ENCODE assay signal across 10 cellular contexts in genomic region chr6:132816665-132817064, GRCh38. TPM values are rescaled to one million over a fixed set of nuclear protein-coding genes. Genes with fewer than 3 reads are reported as not detected.
DNase-seq lines count a peak whose midpoint lies in the region; ATAC-seq and TF ChIP-seq lines count a peak whose summit lies in the region.
"Had no signal": no experiment of that assay in that cellular context is flagged by ENCODE, and none has a peak within 500 bp of the region (broad histone marks: within the 10 kb centered on the region; RNA-seq: fewer than 3 reads in every experiment).

No MANE protein-coding gene starts in this region.

- H3K9ac ChIP-seq in PC-3 (ENCODE audit: low read length), result peak overlapping the region; percentile 98; the same call in 1 of the 2 replicates

- peaks cover 57% of the 10 kb centered on the region for H3K4me1 Mint-ChIP-seq in activated CD4-positive, alpha-beta T cell treated with anti-CD3 and anti-CD28 coated beads, Interleukin-2, amount 10 ng/mL, durations not matched to agents 24 days and 14 days
- peaks cover 33% of the 10 kb centered on the region for H3K4me1 Mint-ChIP-seq in endothelial cell (ENCODE audit: unreplicated experiment)

- no peak overlapping the region for H3K27ac ChIP-seq in PC-3 (ENCODE audit: low read length)

- H3K36me3 ChIP-seq in PC-3 (ENCODE audit: low read depth, low read length), result peaks cover 47% of the 10 kb centered on the region

- H3K27me3 Mint-ChIP-seq in activated CD4-positive, alpha-beta T cell treated with anti-CD3 and anti-CD28 coated beads, Interleukin-2, amount 10 ng/mL, durations not matched to agents 24 days and 14 days, result no peaks in the 10 kb centered on the region
- H3K27me3 Mint-ChIP-seq in endothelial cell (ENCODE audit: unreplicated experiment), result peaks cover 14% of the 10 kb centered on the region

- peak overlapping the region; percentile 99 for H3K4me3 Mint-ChIP-seq in activated CD4-positive, alpha-beta T cell treated with anti-CD3 and anti-CD28 coated beads, Interleukin-2, amount 10 ng/mL, durations not matched to agents 24 days and 14 days
- H3K4me3 Mint-ChIP-seq in endothelial cell (ENCODE audit: unreplicated experiment), result peak overlapping the region; percentile 99

- H3K4me3 ChIP-seq in PC-3 (ENCODE audit: low read length), result peak overlapping the region; percentile 92
- H3K4me3 ChIP-seq in skeletal muscle cell (ENCODE audit: low read depth, low read length), result peak overlapping the region; percentile 86

- no peaks in the 10 kb centered on the region for H3K9me3 Mint-ChIP-seq in activated CD4-positive, alpha-beta T cell treated with anti-CD3 and anti-CD28 coated beads, Interleukin-2, amount 10 ng/mL, durations not matched to agents 24 days and 14 days
- no peaks in the 10 kb centered on the region for H3K9me3 Mint-ChIP-seq in endothelial cell (ENCODE audit: unreplicated experiment)

- H3K27me3 ChIP-seq in PC-3 (ENCODE audit: low read length), result no peaks in the 10 kb centered on the region

- ATAC-seq in PC-3, result no peak
- no peak for ATAC-seq in GM18519 (IDR thresholded peaks at IDR 0.05; ENCODE audit: low FRiP score, unreplicated experiment)
- ATAC-seq in HG02884 (IDR thresholded peaks at IDR 0.05; ENCODE audit: unreplicated experiment), result no peak

- TF ChIP-seq CTCF in PC-3 (conservative IDR thresholded peaks at IDR 0.05; ENCODE audit: low read depth, low read length), result no peak
- no peak for TF ChIP-seq CTCF in endothelial cell (IDR thresholded peaks at IDR 0.05; ENCODE audit: unreplicated experiment)

- no peak overlapping the region for H2AFZ ChIP-seq in PC-3 (ENCODE audit: low read length)

- H3K9me2 ChIP-seq in PC-3 (replicated peaks; ENCODE audit: low read length), result no peaks in the 10 kb centered on the region

- H3F3A ChIP-seq in PC-3 (ENCODE audit: low read length, unreplicated experiment), result peaks cover 28% of the 10 kb centered on the region

- intact Hi-C loops in activated CD4-positive, alpha-beta T cell treated with anti-CD3 and anti-CD28 coated beads, Interleukin-2, amount 10 ng/mL, durations not matched to agents 24 days and 14 days (cut with micrococcal nuclease), result loop anchor here (5.0 to 10.0 kb wide), 3 partner anchors 284 to 1138 kb away; partner anchors contain the start of gene TBPL1
- intact Hi-C loops in PC-3 (cut with micrococcal nuclease), result no loop called here

- H3K4me2 ChIP-seq in PC-3 (ENCODE audit: low read length), result peak overlapping the region; percentile 89

- H4K20me1 ChIP-seq in PC-3 (ENCODE audit: low read length), result peaks cover 52% of the 10 kb centered on the region

- H3K4me1 ChIP-seq in PC-3 (ENCODE audit: insufficient read depth, low read length), result peaks cover 21% of the 10 kb centered on the region

- peak; percentile 48 for DNase-seq in activated CD4-positive, alpha-beta T cell treated with anti-CD3 and anti-CD28 coated beads, Interleukin-2, amount 10 ng/mL, durations not matched to agents 24 days and 14 days
- no peak for DNase-seq in activated CD4-positive, alpha-beta T cell treated with anti-CD3 and anti-CD28 coated beads for 1 hour
- DNase-seq in PC-3 (no peak), endothelial cell (ENCODE audit: low spot score) (no peak), skeletal muscle cell (ENCODE audit: low read depth) (no peak)
- DNase-seq in stimulated activated naive CD4-positive, alpha-beta T cell treated with Interleukin-2 at 50 U/mL for 16 hours (lab: John Stamatoyannopoulos, UW), result no peak
- DNase-seq: SHP77 had no signal

- POLR2A ChIA-PET in PC-3 (lab: Charles Lee; ENCODE audit: unreplicated experiment), result interaction anchor here (0.6 kb wide), 1 partner anchor 207 kb away, joined by 3 read pairs; no protein-coding TSS in a partner anchor

- BruUV-seq in PC-3 (replicated peaks; lab: Mats Ljungman, UMichigan), result no TSS peak

- H3K36me3 Mint-ChIP-seq in activated CD4-positive, alpha-beta T cell treated with anti-CD3 and anti-CD28 coated beads, Interleukin-2, amount 10 ng/mL, durations not matched to agents 24 days and 14 days (ENCODE audit: low read depth), result peaks cover 61% of the 10 kb centered on the region
- H3K36me3 Mint-ChIP-seq in endothelial cell (ENCODE audit: low read depth, unreplicated experiment), result peaks cover 33% of the 10 kb centered on the region

- CTCF ChIA-PET in PC-3 (lab: Charles Lee), result no interaction called here

- H3K9me3 ChIP-seq in PC-3 (ENCODE audit: low read length), result no peaks in the 10 kb centered on the region

- H3K79me2 ChIP-seq in PC-3 (ENCODE audit: low read length), result peaks cover 47% of the 10 kb centered on the region

- peak overlapping the region; percentile 100 for H3K27ac Mint-ChIP-seq in activated CD4-positive, alpha-beta T cell treated with anti-CD3 and anti-CD28 coated beads, Interleukin-2, amount 10 ng/mL, durations not matched to agents 24 days and 14 days
- H3K27ac Mint-ChIP-seq in endothelial cell (ENCODE audit: unreplicated experiment), result no peak overlapping the region

RNA-seq across cellular contexts. Expression of gene RPS12, which starts 2.3 kb away (rescaled TPM):
- 1,119 and 1,135 TPM in 2 replicates for total RNA-seq in activated CD4-positive, alpha-beta T cell treated with anti-CD3 and anti-CD28 coated beads, Interleukin-2, amount 10 ng/mL, durations not matched to agents 24 days and 14 days
- 770 and 1,189 TPM in 2 replicates for total RNA-seq in PC-3 (2014; rRNA removed)
- 1,343 TPM for total RNA-seq in endothelial cell (ENCODE audit: unreplicated experiment)

RNA-seq across cellular contexts. Expression of gene SLC18B1, which starts 18.2 kb away (rescaled TPM):
- total RNA-seq in activated CD4-positive, alpha-beta T cell treated with anti-CD3 and anti-CD28 coated beads, Interleukin-2, amount 10 ng/mL, durations not matched to agents 24 days and 14 days, result 3.3 and 3.8 TPM in 2 replicates
- total RNA-seq in PC-3 (2014; rRNA removed) (8.4 and 9.1 TPM in 2 replicates), endothelial cell (ENCODE audit: unreplicated experiment) (11.1 TPM)

RNA-seq across cellular contexts. Expression of gene VNN2, which starts 59.0 kb away (rescaled TPM):
- total RNA-seq in activated CD4-positive, alpha-beta T cell treated with anti-CD3 and anti-CD28 coated beads, Interleukin-2, amount 10 ng/mL, durations not matched to agents 24 days and 14 days, result 3.3 and 3.5 TPM in 2 replicates
- not detected in 2 replicates for total RNA-seq in PC-3 (2014; rRNA removed)
- not detected for total RNA-seq in endothelial cell (ENCODE audit: unreplicated experiment)
- total RNA-seq: bronchial epithelial cell had no signal
